ENCODE assay signal across 1 cellular context in genomic region chr10:49052069-49052468, GRCh38.
A peak's percentile ranks its signal among the peaks of the same experiment; 100 is the strongest.
TF ChIP-seq lines count a peak whose summit lies in the region.

No MANE protein-coding gene starts in this region.

TF ChIP-seq in GM12878, 131 proteins besides CTCF, POLR2A, EP300 and RAD21 (continued from another document):
- peak; percentile 79 for TF ChIP-seq PKNOX1 (IDR thresholded peaks at IDR 0.05)
- no peak for TF ChIP-seq SUZ12 (IDR thresholded peaks at IDR 0.05; ENCODE audit: unreplicated experiment)
- no peak for TF ChIP-seq WRNIP1 (IDR thresholded peaks at IDR 0.05; ENCODE audit: borderline replicate concordance, low read depth, low read length)
- TF ChIP-seq ZNF217 (IDR thresholded peaks at IDR 0.05): no peak
- TF ChIP-seq ATF7 (IDR thresholded peaks at IDR 0.05; ENCODE audit: low read depth): peak; percentile 53; the same call in 1 of the 2 replicates
